In the genomic region with DNA sequence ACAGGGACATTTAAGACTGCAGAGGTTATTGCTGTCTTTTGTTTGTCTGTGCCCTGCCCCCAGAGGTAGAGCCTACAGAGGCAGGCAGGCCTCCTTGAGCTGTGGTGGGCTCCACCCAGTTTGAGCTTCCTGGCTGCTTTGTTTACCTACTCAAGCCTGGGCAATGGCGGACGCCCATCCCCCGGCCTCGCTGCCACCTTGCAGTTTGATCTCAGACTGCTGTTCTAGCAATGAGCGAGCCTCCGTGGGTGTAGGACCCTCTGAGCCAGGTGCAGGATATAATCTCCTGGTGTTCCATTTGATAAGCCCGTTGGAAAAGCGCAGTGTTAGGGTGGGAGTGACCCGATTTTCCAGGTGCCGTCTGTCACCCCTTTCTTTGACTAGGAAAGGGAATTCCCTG, we compare ENCODE assay signal across 1 cellular context. TPM values are rescaled to one million over a fixed set of nuclear protein-coding genes. Genes with fewer than 3 reads are reported as not detected.
"Had no signal": no experiment of that assay in that cellular context is flagged by ENCODE, and none has a peak within 500 bp of the region (broad histone marks: within the 10 kb centered on the region; RNA-seq: fewer than 3 reads in every experiment).

No MANE protein-coding gene starts in this region.

RNA-seq across cellular contexts. Expression of a gene that starts 34.0 kb away (rescaled TPM):
- total RNA-seq: left lobe of liver had no signal
